Comparison of ENCODE assay signal across 23 cellular contexts in the genomic region with DNA sequence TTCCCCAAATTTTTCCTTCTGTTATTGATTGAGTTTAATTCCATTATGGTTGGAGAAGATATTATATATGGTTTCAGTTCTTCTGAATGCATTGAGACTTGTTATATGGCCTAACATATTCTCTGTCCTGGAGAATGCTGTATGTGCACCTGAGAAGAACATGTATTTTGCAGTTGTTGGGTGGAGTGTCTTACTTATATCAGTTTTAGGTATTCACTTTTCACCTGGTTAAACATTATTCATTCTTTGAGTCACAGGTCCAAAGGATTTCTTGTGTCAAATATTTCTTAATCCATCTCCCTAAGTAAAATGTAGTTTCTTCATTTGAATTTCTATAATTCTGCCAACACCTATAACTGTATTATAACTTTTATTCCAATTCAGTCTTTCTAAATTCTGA. TPM values are rescaled to one million over a fixed set of nuclear protein-coding genes. Genes with fewer than 3 reads are reported as not detected.
"Had no signal": no experiment of that assay in that cellular context is flagged by ENCODE, and none has a peak within 500 bp of the region (broad histone marks: within the 10 kb centered on the region; RNA-seq: fewer than 3 reads in every experiment).

No MANE protein-coding gene starts in this region.

- H3K9me3 ChIP-seq: left lung, lower lobe of right lung, neutrophil, psoas muscle, sigmoid colon, thoracic aorta had no signal

- H3K36me3 ChIP-seq: cardiac muscle cell, left lung, lower lobe of right lung, neutrophil, sigmoid colon, thoracic aorta had no signal

- H3K4me1 Mint-ChIP-seq: stimulated activated memory B cell treated with anti-CD40 and anti-IgM and Interleukin-4, amounts not matched to agents 10 μg/mL and 1 μg/mL and 100 μg/mL, for 72 hours had no signal

- H3K4me1 ChIP-seq: sigmoid colon had no signal

- H3K9me3 Mint-ChIP-seq: dendritic cell treated with granulocyte-macrophage colony-stimulating factor and Interleukin-4, amounts not matched to agents 40 ng/mL and 50 ng/mL, for 4 days; naive thymus-derived CD8-positive, alpha-beta T cell; stimulated activated memory B cell treated with anti-CD40 and anti-IgM and Interleukin-4, amounts not matched to agents 10 μg/mL and 1 μg/mL and 100 μg/mL, for 72 hours; stimulated activated naive CD8-positive, alpha-beta T cell treated with anti-CD3 and anti-CD28 coated beads, Interleukin-15, Interleukin-2, amounts not matched to agents 100 ng/mL and 50 ng/mL, for 24 hours had no signal

- H3K36me3 Mint-ChIP-seq: stimulated activated memory B cell treated with anti-CD40 and anti-IgM and Interleukin-4, amounts not matched to agents 10 μg/mL and 1 μg/mL and 100 μg/mL, for 72 hours had no signal

- H3K27ac Mint-ChIP-seq: dendritic cell treated with granulocyte-macrophage colony-stimulating factor and Interleukin-4, amounts not matched to agents 40 ng/mL and 50 ng/mL, for 4 days; naive thymus-derived CD8-positive, alpha-beta T cell; stimulated activated memory B cell treated with anti-CD40 and anti-IgM and Interleukin-4, amounts not matched to agents 10 μg/mL and 1 μg/mL and 100 μg/mL, for 72 hours; stimulated activated naive CD8-positive, alpha-beta T cell treated with anti-CD3 and anti-CD28 coated beads, Interleukin-15, Interleukin-2, amounts not matched to agents 100 ng/mL and 50 ng/mL, for 24 hours had no signal

- DNase-seq: foreskin melanocyte; head of caudate nucleus; hippocampal formation; kidney glomerular epithelial cell; left lung; lower lobe of right lung; mesenchymal stem cell; naive thymus-derived CD8-positive, alpha-beta T cell; psoas muscle; sigmoid colon; stimulated activated CD4-positive, alpha-beta T cell treated with anti-CD3 and anti-CD28 coated beads, Interleukin-2, amount 100 ng/mL, for 48 hours; substantia nigra had no signal

- H3K4me3 Mint-ChIP-seq: dendritic cell treated with granulocyte-macrophage colony-stimulating factor and Interleukin-4, amounts not matched to agents 40 ng/mL and 50 ng/mL, for 4 days; naive thymus-derived CD8-positive, alpha-beta T cell; stimulated activated memory B cell treated with anti-CD40 and anti-IgM and Interleukin-4, amounts not matched to agents 10 μg/mL and 1 μg/mL and 100 μg/mL, for 72 hours; stimulated activated naive CD8-positive, alpha-beta T cell treated with anti-CD3 and anti-CD28 coated beads, Interleukin-15, Interleukin-2, amounts not matched to agents 100 ng/mL and 50 ng/mL, for 24 hours had no signal

- H3K27ac ChIP-seq: cardiac muscle cell, left lung, lower lobe of right lung, neutrophil, psoas muscle, sigmoid colon, thoracic aorta had no signal

- H3K4me3 ChIP-seq: cardiac muscle cell, left lung, lower lobe of right lung, psoas muscle, sigmoid colon, skin epidermis, thoracic aorta had no signal

- ATAC-seq: left lung; lower lobe of right lung; naive thymus-derived CD8-positive, alpha-beta T cell; psoas muscle; stimulated activated memory B cell treated with anti-CD40 and anti-IgM and Interleukin-4, amounts not matched to agents 10 μg/mL and 1 μg/mL and 100 μg/mL, for 72 hours had no signal

- H3K27me3 ChIP-seq: cardiac muscle cell, left lung, neutrophil, sigmoid colon had no signal

RNA-seq across cellular contexts. Expression of a gene that starts 17.8 kb away (rescaled TPM):
- total RNA-seq: osteoblast had no signal
- polyA plus RNA-seq: neural cell had no signal

RNA-seq across cellular contexts. Expression of a gene that starts 48.7 kb away (rescaled TPM):
- total RNA-seq: cardiac muscle cell; left lung; lower lobe of right lung; naive thymus-derived CD8-positive, alpha-beta T cell; osteoblast; sigmoid colon; thoracic aorta; urinary bladder had no signal
- polyA plus RNA-seq: cardiac muscle cell; esophagus; naive thymus-derived CD8-positive, alpha-beta T cell; neural cell; psoas muscle had no signal

RNA-seq across cellular contexts. Expression of a gene that starts 54.0 kb away (rescaled TPM):
- polyA plus RNA-seq: naive thymus-derived CD8-positive, alpha-beta T cell had no signal
